10 cellular contexts compared by ENCODE assay signal in genomic region chr3:101898752-101899169, GRCh38. TPM values are rescaled to one million over a fixed set of nuclear protein-coding genes. Genes with fewer than 3 reads are reported as not detected.
DNase-seq lines count a peak whose midpoint lies in the region; ATAC-seq, FAIRE-seq and TF ChIP-seq lines count a peak whose summit lies in the region.
"Had no signal": no experiment of that assay in that cellular context is flagged by ENCODE, and none has a peak within 500 bp of the region (broad histone marks: within the 10 kb centered on the region; RNA-seq: fewer than 3 reads in every experiment).

No MANE protein-coding gene starts in this region.

- POLR2A ChIA-PET in MCF 10A (lab: Yijun Ruan, JAX): no interaction called here

- no peak overlapping the region for H2BK5ac ChIP-seq in H9 (ENCODE audit: insufficient read length, low read length)

- no peaks in the 10 kb centered on the region for H3K4me1 ChIP-seq in H9 (ENCODE audit: insufficient read depth, low read length)

- no peak overlapping the region for H4K8ac ChIP-seq in H9 (replicated peaks; ENCODE audit: insufficient read length, low read depth, low read length)

- H2BK12ac ChIP-seq in H9 (ENCODE audit: insufficient read length, low read depth, low read length): no peak overlapping the region

- peaks cover 4 to 5% of the 10 kb centered on the region in 2 experiments; a peak in 3 of 4 replicates for H3K4me1 Mint-ChIP-seq in H9
- H3K4me1 Mint-ChIP-seq in MCF 10A (ENCODE audit: insufficient read depth, unreplicated experiment): peaks cover 10% of the 10 kb centered on the region

- peaks cover 0 to 5% (median 0%) of the 10 kb centered on the region in 3 experiments; a peak in 2 of 7 replicates for H3K36me3 Mint-ChIP-seq in H9 (ENCODE audit: insufficient read depth in 1 of 3, low read depth in 3 of 3)
- no peaks in the 10 kb centered on the region for H3K36me3 Mint-ChIP-seq in MCF 10A (ENCODE audit: insufficient read depth, unreplicated experiment)

- H4K5ac ChIP-seq in H9 (ENCODE audit: insufficient read length, low read depth, low read length): no peak overlapping the region

- no peak overlapping the region for H3K4me2 ChIP-seq in H9 (ENCODE audit: insufficient read depth, insufficient read length, low read length)

- no peak overlapping the region for H3K56ac ChIP-seq in H9 (ENCODE audit: insufficient read length, low read depth, low read length)

- WGBS in H9 (ENCODE audit: extremely low coverage, insufficient read length, low lambda C conversion rate): no CpG with 5 or more reads among the region's 5 CpGs

- H3T11ph ChIP-seq in H9 (ENCODE audit: low read length): no peak overlapping the region

- H3K9me3 ChIP-seq in H9 (ENCODE audit: control insufficient read depth, low read depth, low read length): no peaks in the 10 kb centered on the region
- H3K9me3 ChIP-seq: SJSA1 had no signal

- CTCF ChIA-PET in MCF 10A (lab: Yijun Ruan, JAX): no interaction called here

- no TSS peak for BruUV-seq in MCF 10A (replicated peaks; lab: Mats Ljungman, UMichigan)

- H3K4me3 Mint-ChIP-seq in H9: no peak overlapping the region
- H3K4me3 Mint-ChIP-seq in MCF 10A (ENCODE audit: unreplicated experiment): no peak overlapping the region

- no peak overlapping the region for H3K23ac ChIP-seq in H9 (ENCODE audit: insufficient read length, low read depth, low read length)

- H3K27ac ChIP-seq in H9 (ENCODE audit: insufficient read length, low read depth, low read length): no peak overlapping the region
- H3K27ac ChIP-seq: SJSA1 had no signal

- no peak overlapping the region for H3K4ac ChIP-seq in H9 (ENCODE audit: low read depth, low read length)

- peak; percentile 82 for ATAC-seq in GM18858 (IDR thresholded peaks at IDR 0.05; ENCODE audit: unreplicated experiment)
- ATAC-seq in stimulated activated naive CD8-positive, alpha-beta T cell treated with anti-CD3 and anti-CD28 coated beads, Interleukin-15, Interleukin-2, amounts not matched to agents 100 U/mL and 50 U/mL, for 24 hours: no peak

- H2AK5ac ChIP-seq in H9 (ENCODE audit: insufficient read length, low read length): no peak overlapping the region

- TF ChIP-seq CTCF in H9 (conservative IDR thresholded peaks at IDR 0.05) (no peak), MCF 10A (IDR thresholded peaks at IDR 0.05; ENCODE audit: unreplicated experiment) (no peak)

- H3K27me3 Mint-ChIP-seq in H9 (ENCODE audit: low read depth): no peaks in the 10 kb centered on the region
- no peaks in the 10 kb centered on the region for H3K27me3 Mint-ChIP-seq in MCF 10A (ENCODE audit: insufficient read depth, unreplicated experiment)

- H3K9ac ChIP-seq in H9 (ENCODE audit: extremely low read depth, insufficient read length, low read length): no peak overlapping the region

- H4K20me1 ChIP-seq in H9 (ENCODE audit: control insufficient read depth, insufficient read depth, insufficient read length): no peaks in the 10 kb centered on the region

- no peak overlapping the region for H2BK20ac ChIP-seq in H9 (ENCODE audit: low read depth, low read length, poor library complexity, severe bottlenecking)

- intact Hi-C loops in MCF 10A (cut with micrococcal nuclease): no loop called here

- no peak overlapping the region for H3K14ac ChIP-seq in H9 (ENCODE audit: insufficient read depth, low read length)

- H3K79me2 ChIP-seq in H9 (ENCODE audit: insufficient read depth, low read length): no peaks in the 10 kb centered on the region

- H3K18ac ChIP-seq in H9 (ENCODE audit: insufficient read length, low read depth, low read length): no peak overlapping the region

- no peaks in the 10 kb centered on the region for H3K23me2 ChIP-seq in H9 (ENCODE audit: insufficient read length, low read depth, low read length, poor library complexity, severe bottlenecking)

- H2AFZ ChIP-seq in H9 (ENCODE audit: low read length): peak overlapping the region; percentile 14

- no peak for DNase-seq in H9
- DNase-seq in KBM-7: peak; percentile 91
- peak; percentile 81 for DNase-seq in medulla oblongata (ENCODE audit: extremely low spot score)
- no peak for DNase-seq in OCI-M2 (lab: John Stamatoyannopoulos, UW; ENCODE audit: unreplicated experiment)
- DNase-seq in stimulated activated naive CD8-positive, alpha-beta T cell treated with anti-CD3 and anti-CD28 coated beads, Interleukin-15, Interleukin-2, amounts not matched to agents 100 U/mL and 50 U/mL, for 24 hours: no peak
- no peak for DNase-seq in RCC 7860 (ENCODE audit: low spot score)
- no peak for DNase-seq in MCF 10A (ENCODE audit: unreplicated experiment)

- no peak overlapping the region for H4K91ac ChIP-seq in H9 (ENCODE audit: insufficient read length, low read depth, low read length)

- H3K27ac Mint-ChIP-seq in H9 (peak overlapping the region in 1 of 3 experiments; percentile 76; a peak in 1 of 7 replicates), MCF 10A (ENCODE audit: low read depth, unreplicated experiment) (no peak overlapping the region)

- no peak overlapping the region for H2BK15ac ChIP-seq in H9 (ENCODE audit: low read depth, low read length)

- no peaks in the 10 kb centered on the region for H3K79me1 ChIP-seq in H9 (ENCODE audit: insufficient read depth, low read depth, low read length, poor library complexity, severe bottlenecking)

- H2BK120ac ChIP-seq in H9 (ENCODE audit: low read depth, low read length, poor library complexity, severe bottlenecking): no peak overlapping the region

- H3K27me3 ChIP-seq in H9 (ENCODE audit: insufficient read depth, low read length): no peaks in the 10 kb centered on the region
- H3K27me3 ChIP-seq: SJSA1 had no signal

- no peak for FAIRE-seq in RCC 7860 (lab: Jason Lieb, UNC)
- FAIRE-seq: islet of Langerhans had no signal

- in situ Hi-C loops in KBM-7 (cut with MboI; ENCODE audit: low pct_unique_long_range_greater_than_20kb, low sequenced_read_pairs): no loop called here

- H3K9me3 Mint-ChIP-seq in H9: peaks cover 6 to 9% of the 10 kb centered on the region in 2 experiments
- H3K9me3 Mint-ChIP-seq in MCF 10A (ENCODE audit: unreplicated experiment): no peaks in the 10 kb centered on the region

RNA-seq across cellular contexts. Expression of gene NFKBIZ, which starts 49.4 kb away (rescaled TPM):
- total RNA-seq in H9 (2021) (11.1 TPM in 2 replicates), MCF 10A (2022) (48.9 and 58.8 TPM in 2 replicates)

Comparison
In these comparisons a context has a peak if more than half of its experiments do, and no peak if none do; other contexts are left out.
1. DNase-seq: peak in KBM-7 (single experiment) and medulla oblongata (single experiment); none in H9 (single experiment), OCI-M2 (single experiment), stimulated activated naive CD8-positive, alpha-beta T cell treated with anti-CD3 and anti-CD28 coated beads, Interleukin-15, Interleukin-2, amounts not matched to agents 100 U/mL and 50 U/mL, for 24 hours (single experiment), RCC 7860 (single experiment) and MCF 10A (single experiment).